In the genomic region with DNA sequence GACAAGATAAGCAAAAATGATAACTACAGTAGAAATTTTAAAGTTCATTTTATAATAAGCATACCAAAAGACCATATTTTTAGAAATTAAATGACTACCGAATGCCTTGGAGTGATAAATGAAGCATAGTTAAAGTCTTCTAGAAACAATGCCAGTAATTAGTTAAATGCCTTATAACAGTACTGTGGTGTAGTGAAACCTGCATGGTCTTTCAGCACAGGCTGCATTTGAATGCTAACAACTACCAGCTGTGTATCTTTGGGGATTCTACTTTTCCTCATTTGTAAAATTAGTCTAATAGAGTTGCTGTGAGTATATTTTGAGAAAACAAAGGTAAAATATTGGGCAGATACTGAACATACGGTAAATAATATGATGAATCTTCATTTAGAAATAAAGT, we compare ENCODE assay signal across 23 cellular contexts.
"Had no signal": no experiment of that assay in that cellular context is flagged by ENCODE, and none has a peak within 500 bp of the region (broad histone marks: within the 10 kb centered on the region; RNA-seq: fewer than 3 reads in every experiment).

No MANE protein-coding gene starts in this region.

- H3K27ac ChIP-seq: epithelial cell of prostate, esophagus muscularis mucosa, gastrocnemius medialis, heart right ventricle, left ventricle myocardium inferior, parathyroid adenoma, prostate gland, right lobe of liver, suprapubic skin, thyroid gland had no signal

- H3K4me3 ChIP-seq: esophagus muscularis mucosa, gastrocnemius medialis, heart right ventricle, left ventricle myocardium inferior, prostate gland, right lobe of liver, suprapubic skin, thyroid gland had no signal

- H3K79me2 ChIP-seq: parathyroid adenoma had no signal

- H3K36me3 ChIP-seq: gastrocnemius medialis, prostate gland, right lobe of liver, suprapubic skin, thyroid gland had no signal

- DNase-seq: cortex of kidney; effector memory CD4-positive, alpha-beta T cell; gastrocnemius medialis; heart right ventricle; hypothalamus; left cardiac atrium; left ventricle myocardium inferior; mesendoderm; naive B cell; retina; right lobe of liver; stimulated activated CD4-positive, alpha-beta T cell treated with anti-CD3 and anti-CD28 coated beads, Interleukin-4, amount 100 ng/mL, for 1 hour; stimulated activated CD8-positive, alpha-beta memory T cell treated with anti-CD3 and anti-CD28 coated beads, Interleukin-4, amount 100 ng/mL, for 48 hours; stimulated activated naive CD8-positive, alpha-beta T cell treated with anti-CD3 and anti-CD28 coated beads, Interleukin-15, Interleukin-2, amounts not matched to agents 100 U/mL and 50 U/mL, for 24 hours; thyroid gland had no signal

- H3K9ac ChIP-seq: parathyroid adenoma had no signal

- H3K4me1 ChIP-seq: esophagus muscularis mucosa, gastrocnemius medialis, parathyroid adenoma, prostate gland, suprapubic skin, thyroid gland had no signal

- H3K27me3 ChIP-seq: esophagus muscularis mucosa, gastrocnemius medialis, heart right ventricle, right lobe of liver, suprapubic skin, thyroid gland had no signal

- H3K9me3 ChIP-seq: esophagus muscularis mucosa, gastrocnemius medialis, prostate gland, right lobe of liver, suprapubic skin, thyroid gland had no signal

- H2AFZ ChIP-seq: parathyroid adenoma had no signal

- ATAC-seq: gastrocnemius medialis; heart right ventricle; left cardiac atrium; right lobe of liver; stimulated activated effector memory CD8-positive, alpha-beta T cell treated with anti-CD3 and anti-CD28 coated beads, Interleukin-12 subunit alpha, Interleukin-12 subunit beta, amount 100 ng/mL, for 72 hours; stimulated activated naive CD8-positive, alpha-beta T cell treated with anti-CD3 and anti-CD28 coated beads, Interleukin-15, Interleukin-2, amounts not matched to agents 100 U/mL and 50 U/mL, for 24 hours had no signal

- FAIRE-seq: keratinocyte, urothelium cell line had no signal
